Comparison of ENCODE assay signal across 23 cellular contexts in genomic region chr18:49797995-49798394, GRCh38.
"Had no signal": no experiment of that assay in that cellular context is flagged by ENCODE, and none has a peak within 500 bp of the region (broad histone marks: within the 10 kb centered on the region; RNA-seq: fewer than 3 reads in every experiment).

No MANE protein-coding gene starts in this region.

- DNase-seq: Kasumi-1, MM.1S, NCI-H1092 treated with DMSO at 0.1 percent for 48 hours, NCI-H1436, NCI-H187, NCI-H2029, NCI-H2081 treated with DMSO at 0.1 percent for 48 hours, NCI-H2171, NCI-H226, NCI-H446, NCI-H510A, NCI-H524 treated with DMSO at 0.1 percent for 48 hours, NCI-H69, NCI-H774, PC-3, SHP77, SK-N-SH had no signal

- H3K27me3 Mint-ChIP-seq: IgD-negative memory B cell had no signal

- H3K9me3 Mint-ChIP-seq: IgD-negative memory B cell had no signal

- ATAC-seq: K562, Panc1, PC-3 had no signal

- H3K4me3 Mint-ChIP-seq: IgD-negative memory B cell had no signal

- H3K27ac Mint-ChIP-seq: IgD-negative memory B cell had no signal

- H3K4me1 Mint-ChIP-seq: IgD-negative memory B cell had no signal

- H3K4me3 ChIP-seq: K562 had no signal

- H3K27ac ChIP-seq: HL-60, KMS-11, RWPE1 had no signal
